ENCODE assay signal across 1 cellular context in genomic region chr6:43220439-43220951, GRCh38.
TF ChIP-seq lines count a peak whose summit lies in the region.

No MANE protein-coding gene starts in this region.

TF ChIP-seq in HepG2, 621 proteins besides CTCF, POLR2A, EP300 and RAD21:
- peak; percentile 85 for TF ChIP-seq AGO2 (optimal IDR thresholded peaks at IDR 0.05; ENCODE audit: low read depth, low read length)
- TF ChIP-seq POLR2G (IDR thresholded peaks at IDR 0.05; ENCODE audit: low read depth, low read length) = 0 out of 2 replicates have a peak, but pooled peaks have one; percentile 6
- peak; percentile 26; the same call in 1 of the 2 replicates for TF ChIP-seq AKAP8 (CRISPR knock-in tag; IDR thresholded peaks at IDR 0.05)
- TF ChIP-seq NFYC (CRISPR knock-in tag; IDR thresholded peaks at IDR 0.05) = no peak
